8 cellular contexts compared by ENCODE assay signal in the genomic region with DNA sequence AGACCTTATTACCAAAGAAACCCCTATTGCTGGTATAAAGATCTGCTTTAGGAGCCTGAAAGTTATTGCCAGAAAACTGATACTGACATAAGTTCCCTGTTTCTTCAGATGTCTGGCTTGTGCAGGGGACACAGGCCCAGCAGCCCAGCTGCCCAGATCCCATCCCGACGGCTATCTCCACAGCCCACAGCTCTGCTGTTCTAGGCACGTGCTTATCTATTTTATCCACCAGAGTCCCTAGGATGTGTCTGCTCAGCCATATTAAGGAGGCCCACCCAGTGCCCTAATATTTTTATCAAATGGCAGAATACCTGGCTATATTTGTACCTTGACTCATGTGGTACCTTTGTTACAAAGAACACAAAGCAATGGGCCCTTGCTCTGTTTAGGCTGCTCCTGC.
"Had no signal": no experiment of that assay in that cellular context is flagged by ENCODE, and none has a peak within 500 bp of the region (broad histone marks: within the 10 kb centered on the region; RNA-seq: fewer than 3 reads in every experiment).

No MANE protein-coding gene starts in this region.

- H3K9me3 Mint-ChIP-seq: IgD-negative memory B cell had no signal

- H3K4me2 ChIP-seq: KMS-11 had no signal

- FAIRE-seq: HepG2, HTR-8/SVneo had no signal

- H3K27ac ChIP-seq: HL-60, KMS-11 had no signal

- H3K4me3 Mint-ChIP-seq: IgD-negative memory B cell had no signal

- H3K9ac ChIP-seq: KMS-11 had no signal

- DNase-seq: IMR-90, KBM-7, KG1 had no signal
